In the genomic region with DNA sequence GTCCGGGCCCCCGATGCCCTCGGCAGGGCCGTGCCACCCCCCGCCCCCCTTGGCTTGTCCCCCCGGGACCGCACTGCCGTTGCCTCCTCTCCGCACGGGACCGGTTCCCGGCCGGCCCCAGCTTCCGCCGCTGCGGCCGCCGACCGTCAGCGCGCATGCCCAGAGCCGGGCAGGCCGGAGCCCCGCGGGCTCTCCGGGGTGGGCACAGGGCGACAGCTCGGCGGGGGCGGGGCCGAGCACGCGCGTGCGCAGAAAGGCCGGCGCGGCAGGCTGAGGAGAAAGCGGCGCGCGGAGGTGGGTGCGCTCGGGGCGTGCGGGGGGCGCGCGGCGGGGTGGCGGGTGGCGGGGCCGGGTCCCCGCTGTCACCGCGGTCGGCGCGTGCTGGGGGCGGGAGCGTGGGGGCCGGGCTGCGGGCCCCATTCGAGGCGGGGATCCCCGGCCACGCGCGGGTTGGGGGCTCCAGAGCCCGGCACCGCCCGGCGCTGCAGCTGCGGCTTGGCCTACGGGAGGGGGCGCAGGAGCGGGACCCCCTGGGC, we compare ENCODE assay signal across 8 cellular contexts. TPM values are rescaled to one million over a fixed set of nuclear protein-coding genes. Genes with fewer than 3 reads are reported as not detected.
DNase-seq lines count a peak whose midpoint lies in the region; ATAC-seq and TF ChIP-seq lines count a peak whose summit lies in the region.

A gene (plus strand): TSS at position 251 of the 536 bp plus-strand sequence. CDS start 21,022 bp downstream, outside the sequence.

- no peaks in the 10 kb centered on the region for H3K36me3 ChIP-seq in CD4-positive, alpha-beta memory T cell (ENCODE audit: insufficient read depth, low read length)

- intact Hi-C loops in CD4-positive, alpha-beta memory T cell (cut with micrococcal nuclease), result loop anchor here (1.0 to 2.0 kb wide), 7 partner anchors 12 to 320 kb away; a partner anchor contains a TSS

- peaks cover 34% of the 10 kb centered on the region for H3K4me1 ChIP-seq in CD4-positive, alpha-beta memory T cell (ENCODE audit: insufficient read depth, low read length)

- H3K27me3 ChIP-seq in CD4-positive, alpha-beta memory T cell (ENCODE audit: insufficient read depth, low read length), result peaks cover 20% of the 10 kb centered on the region

- H3K4me1 Mint-ChIP-seq in CD4-positive, alpha-beta memory T cell, result peaks cover 6 to 28% (median 14%) of the 10 kb centered on the region in 4 donors
- peaks cover 33% of the 10 kb centered on the region for H3K4me1 Mint-ChIP-seq in nephron

- peak within 1 kb of the TSS in 1 of 2 donors; percentile 66 for H3K4me3 ChIP-seq in CD4-positive, alpha-beta memory T cell (ENCODE audit: low read length in 2 of 2)

- peak within 1 kb of the TSS; percentile 63 to 81 (median 76) for H3K4me3 Mint-ChIP-seq in CD4-positive, alpha-beta memory T cell
- H3K4me3 Mint-ChIP-seq in nephron, result peak within 1 kb of the TSS; percentile 77 to 85 (median 85)

- TF ChIP-seq POLR2A in Raji (IDR thresholded peaks at IDR 0.05; ENCODE audit: insufficient read depth, low read depth, low read length), result peak; percentile 75

- CTCF ChIA-PET in CD4-positive, alpha-beta memory T cell (lab: Charles Lee; ENCODE audit: partially characterized antibody), result interaction anchor here (1.0 to 1.3 kb wide), 2 partner anchors 12 to 26 kb away, joined by 3 to 4 read pairs; no protein-coding TSS in a partner anchor

- no peak for TF ChIP-seq CTCF in nephron (IDR thresholded peaks at IDR 0.05; ENCODE audit: unreplicated experiment in 3 of 3)

- peak; percentile 66 to 73 (median 66) for DNase-seq in CD4-positive, alpha-beta memory T cell
- peak; percentile 99 for DNase-seq in HuH-7.5 (ENCODE audit: low spot score)
- DNase-seq in activated gamma-delta T cell (lab: John Stamatoyannopoulos, UW), result peak; percentile 76
- DNase-seq in fibroblast of the conjunctiva (ENCODE audit: low read depth), result peak; percentile 67
- DNase-seq in stimulated activated naive CD4-positive, alpha-beta T cell (lab: John Stamatoyannopoulos, UW), result peak in 5 of 6 experiments; percentile 58 to 67 (median 63)

- H3K27me3 Mint-ChIP-seq in CD4-positive, alpha-beta memory T cell, result peaks cover 7 to 11% of the 10 kb centered on the region in 2 donors
- H3K27me3 Mint-ChIP-seq in nephron (ENCODE audit: low read depth), result peaks cover 9% of the 10 kb centered on the region

- POLR2A ChIA-PET in CD4-positive, alpha-beta memory T cell (lab: Charles Lee; ENCODE audit: partially characterized antibody), result interaction anchor here (0.7 to 1.8 kb wide), 11 partner anchors 8 to 466 kb away, joined by 3 to 8 read pairs (median 4); a partner anchor contains a TSS

- peak within 1 kb of the TSS; percentile 12 for H3K27ac ChIP-seq in CD4-positive, alpha-beta memory T cell (ENCODE audit: low read depth, low read length)

- ATAC-seq in GM19397 (IDR thresholded peaks at IDR 0.05; ENCODE audit: unreplicated experiment), result peak; percentile 52

- no peaks in the 10 kb centered on the region for H3K36me3 Mint-ChIP-seq in CD4-positive, alpha-beta memory T cell
- H3K36me3 Mint-ChIP-seq in nephron (ENCODE audit: low read depth), result no peaks in the 10 kb centered on the region

- no peaks in the 10 kb centered on the region for H3K9me3 Mint-ChIP-seq in CD4-positive, alpha-beta memory T cell
- H3K9me3 Mint-ChIP-seq in nephron, result no peaks in the 10 kb centered on the region

- H3K27ac Mint-ChIP-seq in CD4-positive, alpha-beta memory T cell, result peak within 1 kb of the TSS in 3 of 7 donors; percentile 42 to 78 (median 62)
- peak within 1 kb of the TSS in 1 of 3 experiments; percentile 72 for H3K27ac Mint-ChIP-seq in nephron

- no peaks in the 10 kb centered on the region for H3K9me3 ChIP-seq in CD4-positive, alpha-beta memory T cell (ENCODE audit: control insufficient read depth in 1 of 2, low read length in 2 of 2)

RNA-seq across cellular contexts. Expression of the gene that starts here (rescaled TPM):
- 10 to 100 TPM in 1 of 2 experiments, 1 to 10 TPM in 1; 9.6 to 13.7 TPM for total RNA-seq in CD4-positive, alpha-beta memory T cell
- 1 to 10 TPM; 1.3 to 1.8 TPM for polyA plus RNA-seq in CD4-positive, alpha-beta memory T cell
